ENCODE assay signal across 19 cellular contexts in genomic region chr1:7287013-7287412, GRCh38.
"Had no signal": no experiment of that assay in that cellular context is flagged by ENCODE, and none has a peak within 500 bp of the region (broad histone marks: within the 10 kb centered on the region; RNA-seq: fewer than 3 reads in every experiment).

No MANE protein-coding gene starts in this region.

- H3K36me3 ChIP-seq: heart left ventricle, ovary, prostate gland, right atrium auricular region, thyroid gland had no signal

- H3K4me1 ChIP-seq: prostate gland, thyroid gland had no signal

- H3K9me3 ChIP-seq: heart left ventricle, ovary, prostate gland, right atrium auricular region, thyroid gland had no signal

- H3K27ac ChIP-seq: coronary artery, epithelial cell of prostate, heart left ventricle, ovary, prostate gland, right atrium auricular region, thyroid gland, VCaP had no signal

- H3K4me3 ChIP-seq: coronary artery, heart left ventricle, ovary, prostate gland, right atrium auricular region, thyroid gland had no signal

- ATAC-seq: heart left ventricle, left cardiac atrium, natural killer cell had no signal

- H3K27me3 ChIP-seq: heart left ventricle, ovary, right atrium auricular region, thyroid gland had no signal

- DNase-seq: activated CD4-positive, alpha-beta T cell treated with anti-CD3 and anti-CD28 coated beads, Interleukin-2, amount 50 U/mL, for 4 hours; activated naive CD4-positive, alpha-beta T cell treated with Interleukin-2 at 50 U/mL for 16 hours; activated naive CD8-positive, alpha-beta T cell treated with anti-CD3 and anti-CD28 coated beads for 36 hours; activated T-cell treated with anti-CD3 and anti-CD28 coated beads, Interleukin-2, amount 50 U/mL, for 48 hours; cerebellar nuclear complex; heart left ventricle; left cardiac atrium; midbrain; natural killer cell; ovary; stimulated activated CD4-positive, alpha-beta T cell treated with anti-CD3 and anti-CD28 coated beads, Interleukin-12 subunit alpha, Interleukin-12 subunit beta, amount 100 ng/mL, for 4 hours; stimulated activated CD4-positive, alpha-beta T cell treated with anti-CD3 and anti-CD28 coated beads, Interleukin-1b, Interleukin-23, amount 100 ng/mL, for 48 hours; substantia nigra; thyroid gland had no signal
